In genomic region chr16:11165894-11166665, GRCh38 we compare ENCODE assay signal across 15 cellular contexts.
"Had no signal": no experiment of that assay in that cellular context is flagged by ENCODE, and none has a peak within 500 bp of the region (broad histone marks: within the 10 kb centered on the region; RNA-seq: fewer than 3 reads in every experiment).

No MANE protein-coding gene starts in this region.

- H2AFZ ChIP-seq: hepatocyte had no signal

- H3K4me3 ChIP-seq: ascending aorta, hepatocyte, lower lobe of right lung, SK-N-MC, testis, upper lobe of left lung had no signal

- H3K4me3 Mint-ChIP-seq: activated naive CD4-positive, alpha-beta T cell treated with anti-CD3 and anti-CD28 coated beads for 36 hours; nephron progenitor cell had no signal

- H3K9me3 ChIP-seq: ascending aorta, lower lobe of right lung, testis, upper lobe of left lung had no signal

- DNase-seq: activated CD4-positive, alpha-beta T cell treated with anti-CD3 and anti-CD28 coated beads, Interleukin-2, amount 50 U/mL, for 1 hour; activated naive CD4-positive, alpha-beta T cell treated with anti-CD3 and anti-CD28 coated beads for 36 hours; cerebellar nuclear complex; effector CD8-positive, alpha-beta T cell; left cardiac atrium; lower lobe of right lung; nephron progenitor cell; occipital lobe; retina; stimulated activated CD4-positive, alpha-beta T cell treated with anti-CD3 and anti-CD28 coated beads, Interleukin-2, amount 100 ng/mL, for 24 hours; testis; upper lobe of left lung had no signal

- H3K4me1 ChIP-seq: lower lobe of right lung had no signal

- ATAC-seq: left cardiac atrium, lower lobe of right lung had no signal

- H3K9me3 Mint-ChIP-seq: activated naive CD4-positive, alpha-beta T cell treated with anti-CD3 and anti-CD28 coated beads for 36 hours; nephron progenitor cell had no signal

- H3K79me2 ChIP-seq: hepatocyte had no signal

- H3K27ac ChIP-seq: ascending aorta, hepatocyte, lower lobe of right lung, SK-N-MC, testis, upper lobe of left lung had no signal

- H3K4me2 ChIP-seq: hepatocyte had no signal

- H3K27ac Mint-ChIP-seq: activated naive CD4-positive, alpha-beta T cell treated with anti-CD3 and anti-CD28 coated beads for 36 hours; nephron progenitor cell had no signal

- H3K27me3 ChIP-seq: ascending aorta, hepatocyte, testis, upper lobe of left lung had no signal
